8 cellular contexts compared by ENCODE assay signal in the genomic region with DNA sequence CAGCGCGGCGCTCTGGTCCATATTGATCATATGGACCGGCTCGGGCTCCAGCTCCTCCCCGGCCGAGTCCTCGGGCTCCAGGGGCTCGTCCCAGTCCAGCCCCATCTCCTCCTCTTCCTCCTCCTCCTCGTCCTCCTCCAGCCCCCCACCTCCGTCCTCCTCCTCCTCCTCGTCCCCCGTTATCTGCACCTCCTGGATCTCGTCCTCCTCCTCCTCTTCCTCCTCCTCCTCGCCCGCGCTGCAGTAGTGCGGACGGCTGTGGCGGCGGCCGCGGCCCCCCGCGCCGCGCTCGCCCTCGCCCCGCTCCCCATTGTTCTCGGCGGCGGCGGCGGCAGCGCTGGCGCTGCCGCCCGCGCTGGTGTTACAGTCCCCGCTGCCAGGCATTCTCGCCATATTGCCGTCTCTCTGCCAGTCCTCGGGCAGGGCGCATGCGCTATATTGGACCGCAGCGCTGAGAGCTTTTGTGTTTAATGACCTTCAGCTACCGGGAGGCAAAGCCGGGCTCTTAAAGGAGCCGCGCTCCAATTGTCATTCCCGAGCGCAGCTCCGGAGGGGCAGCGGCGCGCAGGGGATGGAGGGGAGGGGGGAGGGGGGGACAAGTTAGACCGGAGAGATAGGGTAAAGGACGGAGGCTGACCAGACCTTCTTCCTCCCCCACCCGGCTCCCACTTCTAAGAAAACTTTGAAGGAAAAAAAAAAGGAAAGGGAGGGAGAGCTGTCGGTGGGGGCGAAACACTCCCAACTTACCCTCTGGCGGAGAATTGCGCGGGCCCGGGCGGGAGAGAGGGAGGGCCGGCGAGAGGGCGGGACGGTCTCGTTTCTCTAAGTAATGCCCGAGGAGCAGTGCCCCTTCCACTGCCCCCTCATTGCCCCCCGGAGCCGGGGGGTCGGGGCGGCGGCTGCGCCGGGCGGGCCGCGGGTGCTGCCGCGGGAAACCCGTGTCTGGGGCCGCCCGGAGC. TPM values are rescaled to one million over a fixed set of nuclear protein-coding genes. Genes with fewer than 3 reads are reported as not detected.
DNase-seq lines count a peak whose midpoint lies in the region; ATAC-seq, FAIRE-seq and TF ChIP-seq lines count a peak whose summit lies in the region.

A gene (minus strand): TSS at position 410 of the 959 bp plus-strand sequence. CDS start 17 bp downstream, at position 393.

- peaks cover 31% of the 10 kb centered on the region for H3K4me1 ChIP-seq in GM12878 (ENCODE audit: control insufficient read depth, insufficient read depth, low read length)

- CTCF ChIA-PET in GM12878 (lab: Yijun Ruan, JAX): interaction anchor here (0.7 to 2.7 kb wide), 14 partner anchors 9 to 164 kb away, joined by 3 to 16 read pairs (median 4); no protein-coding TSS in a partner anchor

- H3K36me3 ChIP-seq in GM12878 (ENCODE audit: control insufficient read depth in 2 of 2, insufficient read depth in 2 of 2, low read length in 1 of 2): no peaks in the 10 kb centered on the region

- peak within 1 kb of the TSS; percentile 83 for H3K9ac ChIP-seq in GM12878 (ENCODE audit: control insufficient read depth, insufficient read depth, low read length)

- ATAC-seq in GM18505 (IDR thresholded peaks at IDR 0.05; ENCODE audit: unreplicated experiment) (peak; percentile 44), HG02870 (IDR thresholded peaks at IDR 0.05; ENCODE audit: unreplicated experiment) (peak; percentile 42), GM12878 (peak; percentile 70), sciatic nerve (peak; percentile 71)

- FAIRE-seq in GM12878 (lab: Jason Lieb, UNC): peak; percentile 93

- H2AFZ ChIP-seq in GM12878 (ENCODE audit: control insufficient read depth, low read depth, low read length): peak within 1 kb of the TSS; percentile 91

- DNase-seq in NCI-H1694 treated with DMSO at 0.1 percent for 48 hours (lab: John Stamatoyannopoulos, UW) (peak; percentile 42), T-helper 9 cell (peak; percentile 22), GM12878 (ENCODE audit: low read depth, low spot score) (no peak), iPS DF 4.7 (ENCODE audit: extremely low read depth, low spot score) (peak; percentile 76), sciatic nerve (ENCODE audit: low spot score) (peak; percentile 85), mesenteric fat pad (ENCODE audit: low spot score) (no peak)

- 0% methylated on average over 38 of the region's 89 CpGs for WGBS in GM12878 (ENCODE audit: insufficient coverage, insufficient replicate concordance, low lambda C conversion rate, missing lambda C conversion rate)

- H3K27ac ChIP-seq in GM12878 (ENCODE audit: control insufficient read depth, insufficient read depth): peak within 1 kb of the TSS; percentile 67

- H3K27me3 ChIP-seq in GM12878 (replicated peaks in 1 of 2; ENCODE audit: control insufficient read depth in 2 of 2, insufficient read depth in 2 of 2, low read length in 1 of 2): peaks cover 4 to 8% of the 10 kb centered on the region in 2 experiments

- SMC1A ChIA-PET in GM12878 (lab: Charles Lee; ENCODE audit: uncharacterized antibody, unreplicated experiment): interaction anchor here (0.6 to 2.1 kb wide), 6 partner anchors 31 to 332 kb away, joined by 3 to 10 read pairs (median 3); no protein-coding TSS in a partner anchor

- intact Hi-C loops in GM12878 (cut with micrococcal nuclease; ENCODE audit: unreplicated experiment): loop anchor here (5.0 to 10.0 kb wide), 6 partner anchors 66 to 426 kb away; no protein-coding TSS in a partner anchor
- intact Hi-C loops in sciatic nerve (cut with DNase I): no loop called here

- TF ChIP-seq POLR2A in GM18505 (IDR thresholded peaks at IDR 0.05; ENCODE audit: borderline replicate concordance, extremely low read depth, insufficient read depth, insufficient read length): peak; percentile 54
- TF ChIP-seq POLR2A in GM12878 (IDR thresholded peaks at IDR 0.05; ENCODE audit: low read depth, low read length): peak; percentile 46; the same call in 1 of the 2 replicates

- no peak for TF ChIP-seq EP300 in GM12878 (IDR thresholded peaks at IDR 0.05; ENCODE audit: borderline replicate concordance in 1 of 2, control insufficient read depth in 1 of 2, low read depth in 2 of 2, low read length in 2 of 2)

- no peak for TF ChIP-seq RAD21 in GM12878 (IDR thresholded peaks at IDR 0.05; ENCODE audit: insufficient read depth, low read depth, low read length)

- no peaks in the 10 kb centered on the region for H3K9me3 ChIP-seq in GM12878 (replicated peaks; ENCODE audit: control insufficient read depth, insufficient read depth, low read length)

- RAD21 ChIA-PET in GM12878 (lab: Charles Lee; ENCODE audit: unreplicated experiment): interaction anchor here (0.6 to 3.2 kb wide), 12 partner anchors 77 to 166 kb away, joined by 3 to 26 read pairs (median 4); no protein-coding TSS in a partner anchor

- H3K4me2 ChIP-seq in GM12878 (ENCODE audit: control insufficient read depth, insufficient read depth): peak within 1 kb of the TSS; percentile 98

- BruUV-seq in GM12878 (replicated peaks; lab: Mats Ljungman, UMichigan): TSS peak; percentile 62

- H3K79me2 ChIP-seq in GM12878 (ENCODE audit: control insufficient read depth, insufficient read depth, low read length): peaks cover 11% of the 10 kb centered on the region

- TF ChIP-seq CTCF in GM12878 (IDR thresholded peaks at IDR 0.05 in 2 of 3, conservative IDR thresholded peaks at IDR 0.05 in 1 of 3; ENCODE audit: control insufficient read depth in 2 of 3, extremely low read depth in 1 of 3, insufficient read depth in 1 of 3, low read depth in 3 of 3, low read length in 3 of 3): no peak

- H4K20me1 ChIP-seq in GM12878 (ENCODE audit: control insufficient read depth, insufficient read depth): no peaks in the 10 kb centered on the region

- H3K4me3 ChIP-seq in GM12878: peak within 1 kb of the TSS; percentile 70

- POLR2A ChIA-PET in GM12878 (lab: Charles Lee): interaction anchor here (0.5 to 0.9 kb wide), 4 partner anchors 9 to 134 kb away, joined by 3 to 5 read pairs (median 3); no protein-coding TSS in a partner anchor

- in situ Hi-C loops in GM12878 (cut with MboI): no loop called here

TF ChIP-seq in GM12878, 131 proteins besides CTCF, POLR2A, EP300 and RAD21 (continues in another document):
- TF ChIP-seq DPF2 (IDR thresholded peaks at IDR 0.05) (peak; percentile 13; the same call in 1 of the 2 replicates), YY1 (IDR thresholded peaks at IDR 0.05; ENCODE audit: low read depth, low read length) (peak; percentile 83; the same call in 1 of the 2 replicates), NFXL1 (IDR thresholded peaks at IDR 0.05; ENCODE audit: borderline replicate concordance) (peak; percentile 95), LARP7 (IDR thresholded peaks at IDR 0.05) (peak; percentile 50; the same call in 1 of the 2 replicates), CHD2 (IDR thresholded peaks at IDR 0.05; ENCODE audit: borderline replicate concordance, low read depth, low read length) (no peak), IKZF1 (conservative IDR thresholded peaks at IDR 0.05) (peak; percentile 57), SREBF1 (IDR thresholded peaks at IDR 0.05; ENCODE audit: low read length) (no peak)
- TF ChIP-seq, protein P1, sequence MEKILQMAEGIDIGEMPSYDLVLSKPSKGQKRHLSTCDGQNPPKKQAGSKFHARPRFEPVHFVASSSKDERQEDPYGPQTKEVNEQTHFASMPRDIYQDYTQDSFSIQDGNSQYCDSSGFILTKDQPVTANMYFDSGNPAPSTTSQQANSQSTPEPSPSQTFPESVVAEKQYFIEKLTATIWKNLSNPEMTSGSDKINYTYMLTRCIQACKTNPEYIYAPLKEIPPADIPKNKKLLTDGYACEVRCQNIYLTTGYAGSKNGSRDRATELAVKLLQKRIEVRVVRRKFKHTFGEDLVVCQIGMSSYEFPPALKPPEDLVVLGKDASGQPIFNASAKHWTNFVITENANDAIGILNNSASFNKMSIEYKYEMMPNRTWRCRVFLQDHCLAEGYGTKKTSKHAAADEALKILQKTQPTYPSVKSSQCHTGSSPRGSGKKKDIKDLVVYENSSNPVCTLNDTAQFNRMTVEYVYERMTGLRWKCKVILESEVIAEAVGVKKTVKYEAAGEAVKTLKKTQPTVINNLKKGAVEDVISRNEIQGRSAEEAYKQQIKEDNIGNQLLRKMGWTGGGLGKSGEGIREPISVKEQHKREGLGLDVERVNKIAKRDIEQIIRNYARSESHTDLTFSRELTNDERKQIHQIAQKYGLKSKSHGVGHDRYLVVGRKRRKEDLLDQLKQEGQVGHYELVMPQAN (conservative IDR thresholded peaks at IDR 0.05): 0 out of 2 replicates have a peak, but pooled peaks have one; percentile 15
- TF ChIP-seq, protein P2, sequence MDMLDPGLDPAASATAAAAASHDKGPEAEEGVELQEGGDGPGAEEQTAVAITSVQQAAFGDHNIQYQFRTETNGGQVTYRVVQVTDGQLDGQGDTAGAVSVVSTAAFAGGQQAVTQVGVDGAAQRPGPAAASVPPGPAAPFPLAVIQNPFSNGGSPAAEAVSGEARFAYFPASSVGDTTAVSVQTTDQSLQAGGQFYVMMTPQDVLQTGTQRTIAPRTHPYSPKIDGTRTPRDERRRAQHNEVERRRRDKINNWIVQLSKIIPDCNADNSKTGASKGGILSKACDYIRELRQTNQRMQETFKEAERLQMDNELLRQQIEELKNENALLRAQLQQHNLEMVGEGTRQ (IDR thresholded peaks at IDR 0.05; ENCODE audit: borderline replicate concordance, low read depth, low read length): no peak

RNA-seq across cellular contexts. Expression of the gene that starts here (rescaled TPM):
- 13.1 and 14.0 TPM in 2 replicates for total RNA-seq in GM12878 (2013; cell fraction: nucleolus; rRNA removed)
- total RNA-seq in GM12878 (2014; rRNA removed) (13.2 and 13.4 TPM in 2 replicates), GM12878 (2014; rRNA removed; fragmentation: Illumina TruSeq; extraction: Trizol) (5.9 and 6.5 TPM in 2 replicates), GM12878 (2021) (10.2 and 10.3 TPM in 2 replicates), sciatic nerve (34.1 TPM), mesenteric fat pad (5.9 TPM)
- 2.4 TPM for polyA plus RNA-seq in GM12878 (2011; ENCODE audit: low read depth)
- polyA plus RNA-seq in GM12878 (2011; rRNA removed) (2.6 and 3.5 TPM in 2 replicates), GM12878 (2014; fragmentation: Illumina TruSeq; extraction: Trizol) (6.2 and 6.5 TPM in 2 replicates), GM12878 (2014; fragmentation: Nextera tagmentation; extraction: Ambion mirVana) (1 to 10 TPM; 1.5 to 1.8 TPM), GM12878 (2014; rRNA removed) (5.2 and 5.8 TPM in 2 replicates), GM12878 (2016; fragmentation: Nextera tagmentation; extraction: Ambion mirVana) (1 to 10 TPM; 3.8 to 5.7 TPM)
- polyA plus RNA-seq in GM12878 (2011; cell fraction: cytosol; rRNA removed): 3.9 and 5.1 TPM in 2 replicates
- polyA plus RNA-seq in GM12878 (2011; cell fraction: nucleus; rRNA removed): 11.0 and 12.0 TPM in 2 replicates
- polyA plus RNA-seq in GM12878 (2012): 5.4 and 5.9 TPM in 2 replicates
- polyA minus RNA-seq in GM12878 (2011; rRNA and poly(A)+ RNA removed): 7.1 and 14.3 TPM in 2 replicates
- polyA minus RNA-seq in GM12878 (2011; cell fraction: cytosol; rRNA and poly(A)+ RNA removed): 5.9 and 6.4 TPM in 2 replicates
- polyA minus RNA-seq in GM12878 (2011; cell fraction: nucleus; rRNA and poly(A)+ RNA removed): 20.3 and 43.5 TPM in 2 replicates

Comparison
In these comparisons a context has a peak if more than half of its experiments do, and no peak if none do; other contexts are left out.
1. DNase-seq: peak in NCI-H1694 treated with DMSO at 0.1 percent for 48 hours (single experiment), T-helper 9 cell (single experiment), iPS DF 4.7 (single experiment) and sciatic nerve (single experiment); none in GM12878 (single experiment) and mesenteric fat pad (single experiment).
2. Peak in every context shown above with its lines, with median percentiles within 50 percentile points of each other: ATAC-seq.